Comparison of ENCODE assay signal across 8 cellular contexts in genomic region chr9:114677418-114677817, GRCh38. TPM values are rescaled to one million over a fixed set of nuclear protein-coding genes. Genes with fewer than 3 reads are reported as not detected.
A peak's percentile ranks its signal among the peaks of the same experiment; 100 is the strongest.
DNase-seq lines count a peak whose midpoint lies in the region; ATAC-seq and TF ChIP-seq lines count a peak whose summit lies in the region.

No MANE protein-coding gene starts in this region.

- peaks cover 74% of the 10 kb centered on the region for H3K4me1 Mint-ChIP-seq in HFFc6 (ENCODE audit: low read depth)

- no peaks in the 10 kb centered on the region; the same call in 1 of the 2 replicates for H3K27me3 Mint-ChIP-seq in HFFc6 (ENCODE audit: insufficient read depth)

- no peaks in the 10 kb centered on the region for H3K36me3 Mint-ChIP-seq in HFFc6 (ENCODE audit: low read depth)

- ATAC-seq in foreskin keratinocyte (peak; percentile 91), GM18505 (IDR thresholded peaks at IDR 0.05; ENCODE audit: unreplicated experiment) (no peak), HG03342 (IDR thresholded peaks at IDR 0.05; ENCODE audit: unreplicated experiment) (no peak)

- peaks cover 24% of the 10 kb centered on the region for H3K4me1 ChIP-seq in foreskin keratinocyte

- in situ Hi-C loops in ACHN (cut with HindIII; ENCODE audit: low pct_ligation_motif_present, low pct_unique_long_range_greater_than_20kb, low sequenced_read_pairs): no loop called here

- peak overlapping the region; percentile 86 for H3K27ac ChIP-seq in foreskin keratinocyte

- peak overlapping the region; percentile 86 for H3K27ac Mint-ChIP-seq in HFFc6

- no peak for TF ChIP-seq POLR2A in GM18505 (IDR thresholded peaks at IDR 0.05; ENCODE audit: borderline replicate concordance, extremely low read depth, insufficient read depth, insufficient read length)

- DNase-seq in ACHN (peak; percentile 95), HFFc6 (peak; percentile 99), RPMI8226 (peak; percentile 77), foreskin keratinocyte (peak; percentile 97 to 99), GM20000 (ENCODE audit: low spot score) (no peak)
- DNase-seq in central memory CD4-positive, alpha-beta T cell: no peak

- H3K4me3 Mint-ChIP-seq in HFFc6: peak overlapping the region; percentile 63

- no peak for TF ChIP-seq CTCF in HFFc6 (IDR thresholded peaks at IDR 0.05)
- no peak for TF ChIP-seq CTCF in foreskin keratinocyte (conservative IDR thresholded peaks at IDR 0.05)
- no peak for TF ChIP-seq CTCF in GM20000 (IDR thresholded peaks at IDR 0.05; ENCODE audit: extremely low read depth, missing control alignments)

- no peaks in the 10 kb centered on the region for H3K9me3 Mint-ChIP-seq in HFFc6

- no peaks in the 10 kb centered on the region for H3K27me3 ChIP-seq in foreskin keratinocyte

RNA-seq across cellular contexts. Expression of gene TEX48, which starts 4.6 kb away (rescaled TPM):
- not detected for total RNA-seq in HFFc6 (2021; fragmentation: NEBNext Ultra II Directional; extraction: Animal tissue kit (Norgen Biotek cat#: 25700))
- total RNA-seq in foreskin keratinocyte: not detected in 2 replicates
- polyA plus RNA-seq in foreskin keratinocyte: 0.08 TPM in 1 of 2 replicates, not detected in the other

RNA-seq across cellular contexts. Expression of gene TEX53, which starts 19.8 kb away (rescaled TPM):
- total RNA-seq in HFFc6 (2021; fragmentation: NEBNext Ultra II Directional; extraction: Animal tissue kit (Norgen Biotek cat#: 25700)): not detected
- not detected in 2 replicates for total RNA-seq in foreskin keratinocyte
- polyA plus RNA-seq in foreskin keratinocyte: not detected in 2 replicates

Comparison
In these comparisons a context has a peak if more than half of its experiments do, and no peak if none do; other contexts are left out.
1. DNase-seq: peak in ACHN (single experiment), HFFc6 (single experiment), RPMI8226 (single experiment) and foreskin keratinocyte (2 of 2); none in GM20000 (single experiment) and central memory CD4-positive, alpha-beta T cell (single experiment).